In the genomic region with DNA sequence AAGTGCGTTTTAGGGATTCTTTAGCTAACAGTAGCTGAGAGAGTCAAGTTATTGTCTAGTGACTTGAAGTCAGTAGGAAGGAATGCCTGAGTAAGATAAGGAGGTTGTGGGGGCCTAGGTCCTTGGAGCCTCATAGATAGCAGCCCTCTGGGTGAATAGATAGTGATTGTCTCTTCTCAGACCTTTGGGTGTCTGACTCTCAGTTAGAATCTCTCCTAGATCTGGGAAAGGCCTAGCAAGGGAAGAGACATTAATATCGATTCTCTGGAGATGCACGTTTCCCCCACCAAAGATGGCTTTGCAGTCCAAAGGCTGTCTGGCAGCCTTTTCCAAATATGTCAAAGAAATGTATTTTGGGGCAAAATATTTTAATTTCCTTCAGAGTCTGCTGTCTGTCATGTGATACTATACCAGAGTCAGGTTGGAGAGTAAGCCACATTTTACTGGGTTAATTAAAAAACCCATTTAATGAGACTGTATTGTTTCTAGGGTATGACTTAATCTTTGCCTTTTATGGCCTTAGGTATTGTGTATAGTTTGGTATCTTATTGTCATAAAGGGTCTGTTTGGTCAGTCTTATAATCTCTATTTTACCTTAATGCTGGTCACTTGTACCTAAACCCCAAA, we compare ENCODE assay signal across 19 cellular contexts.
A peak's percentile ranks its signal among the peaks of the same experiment; 100 is the strongest.
DNase-seq lines count a peak whose midpoint lies in the region; TF ChIP-seq lines count a peak whose summit lies in the region.
"Had no signal": no experiment of that assay in that cellular context is flagged by ENCODE, and none has a peak within 500 bp of the region (broad histone marks: within the 10 kb centered on the region; RNA-seq: fewer than 3 reads in every experiment).

No MANE protein-coding gene starts in this region.

- no peak overlapping the region for H3K9ac ChIP-seq in mesendoderm (ENCODE audit: low read length)
- H3K9ac ChIP-seq: neural progenitor cell had no signal

- H3K36me3 ChIP-seq in CD8-positive, alpha-beta memory T cell (ENCODE audit: insufficient read depth, low read length), result peaks cover 4% of the 10 kb centered on the region
- H3K36me3 ChIP-seq in mesendoderm (ENCODE audit: control insufficient read depth, insufficient read depth, low read length), result no peaks in the 10 kb centered on the region
- H3K36me3 ChIP-seq: neural progenitor cell, right atrium auricular region had no signal

- no peak overlapping the region for H3K56ac ChIP-seq in mesendoderm (ENCODE audit: low read length)

- H3K23ac ChIP-seq in mesendoderm (ENCODE audit: low read length), result no peak overlapping the region

- H3K4me3 ChIP-seq in CD8-positive, alpha-beta memory T cell (ENCODE audit: low read length), result no peak overlapping the region
- no peak overlapping the region for H3K4me3 ChIP-seq in mesendoderm (ENCODE audit: low read length)
- H3K4me3 ChIP-seq: neural progenitor cell, right atrium auricular region had no signal

- H3K36me3 Mint-ChIP-seq in CD8-positive, alpha-beta memory T cell, result peaks cover 0 to 37% (median 0%) of the 10 kb centered on the region in 3 donors
- H3K36me3 Mint-ChIP-seq in activated CD4-positive, alpha-beta memory T cell treated with anti-CD3 and anti-CD28 coated beads for 36 hours, result peaks cover 13% of the 10 kb centered on the region

- H2BK5ac ChIP-seq in mesendoderm (ENCODE audit: low read length), result no peak overlapping the region

- H3K9me3 ChIP-seq in CD8-positive, alpha-beta memory T cell (ENCODE audit: low read length), result no peaks in the 10 kb centered on the region
- H3K9me3 ChIP-seq: right atrium auricular region had no signal

- peaks cover 65 to 82% (median 79%) of the 10 kb centered on the region in 3 donors for H3K4me1 Mint-ChIP-seq in CD8-positive, alpha-beta memory T cell
- peaks cover 39% of the 10 kb centered on the region for H3K4me1 Mint-ChIP-seq in activated CD4-positive, alpha-beta memory T cell treated with anti-CD3 and anti-CD28 coated beads for 36 hours (ENCODE audit: low read depth)
- H3K4me1 Mint-ChIP-seq: neural progenitor cell had no signal

- peak; percentile 1 for TF ChIP-seq POLR2A in GM15510 (IDR thresholded peaks at IDR 0.05; ENCODE audit: borderline replicate concordance, extremely low read depth, insufficient read length)

- H4K8ac ChIP-seq in mesendoderm (ENCODE audit: low read depth, low read length), result no peak overlapping the region

- H2BK120ac ChIP-seq in mesendoderm (ENCODE audit: low read depth, low read length), result no peak overlapping the region

- no peak for DNase-seq in CD8-positive, alpha-beta memory T cell
- no peak for DNase-seq in activated CD4-positive, alpha-beta memory T cell treated with anti-CD3 and anti-CD28 coated beads for 36 hours
- DNase-seq in mesendoderm, result peak; percentile 89
- no peak for DNase-seq in COLO668 (lab: John Stamatoyannopoulos, UW; ENCODE audit: unreplicated experiment)
- no peak for DNase-seq in GF-D8 (lab: John Stamatoyannopoulos, UW)
- DNase-seq in activated CD4-positive, CD25-positive, alpha-beta regulatory T cell treated with anti-CD3 and anti-CD28 coated beads, Interleukin-2, amount 50 U/mL, for 72 hours, result no peak
- DNase-seq in COLO829 (ENCODE audit: low spot score), result no peak
- DNase-seq: activated effector memory CD4-positive, alpha-beta T cell treated with anti-CD3 and anti-CD28 coated beads, Interleukin-2, amount 50 U/mL, for 16 hours; COR-L47; effector CD4-positive, alpha-beta T cell; HCEC 1CT; KBM-7; NCI-H1417; NCI-H510A; stimulated activated CD4-positive, alpha-beta T cell treated with anti-CD3 and anti-CD28 coated beads, Interleukin-2, amount 100 ng/mL, for 24 hours; stimulated activated CD8-positive, alpha-beta memory T cell treated with anti-CD3 and anti-CD28 coated beads, Interleukin-4, amount 100 ng/mL, for 48 hours had no signal

- H3K4me3 Mint-ChIP-seq in CD8-positive, alpha-beta memory T cell, result peak overlapping the region in 1 of 7 donors; percentile 28
- no peak overlapping the region for H3K4me3 Mint-ChIP-seq in activated CD4-positive, alpha-beta memory T cell treated with anti-CD3 and anti-CD28 coated beads for 36 hours
- H3K4me3 Mint-ChIP-seq: neural progenitor cell had no signal

- H3K4me1 ChIP-seq in CD8-positive, alpha-beta memory T cell (ENCODE audit: insufficient read depth, low read length), result peaks cover 63% of the 10 kb centered on the region
- peaks cover 7% of the 10 kb centered on the region for H3K4me1 ChIP-seq in mesendoderm (ENCODE audit: control insufficient read depth, low read depth, low read length)

- intact Hi-C loops in activated CD4-positive, alpha-beta memory T cell treated with anti-CD3 and anti-CD28 coated beads for 36 hours (cut with micrococcal nuclease), result loop anchor here (10.0 kb wide), 1 partner anchor 1088 kb away; a partner anchor contains a TSS

- H3K4me2 ChIP-seq in mesendoderm (ENCODE audit: low read length), result no peak overlapping the region
- H3K4me2 ChIP-seq: neural progenitor cell had no signal

- H4K5ac ChIP-seq in mesendoderm (ENCODE audit: low read length), result no peak overlapping the region

- no peaks in the 10 kb centered on the region for H3K79me2 ChIP-seq in mesendoderm (ENCODE audit: control insufficient read depth, insufficient read depth, low read length)

- CTCF ChIA-PET in CD8-positive, alpha-beta memory T cell (lab: Charles Lee), result interaction anchor here (1.4 kb wide), 2 partner anchors 24 to 173 kb away, joined by 3 read pairs; no protein-coding TSS in a partner anchor
- CTCF ChIA-PET in activated CD4-positive, alpha-beta memory T cell treated with anti-CD3 and anti-CD28 coated beads for 36 hours (lab: Charles Lee), result interaction anchor here (1.2 kb wide), 1 partner anchor 173 kb away, joined by 3 read pairs; no protein-coding TSS in a partner anchor

- no peaks in the 10 kb centered on the region for H3K27me3 Mint-ChIP-seq in CD8-positive, alpha-beta memory T cell
- no peaks in the 10 kb centered on the region for H3K27me3 Mint-ChIP-seq in activated CD4-positive, alpha-beta memory T cell treated with anti-CD3 and anti-CD28 coated beads for 36 hours

- peaks cover 4% of the 10 kb centered on the region for H3K79me1 ChIP-seq in mesendoderm (ENCODE audit: low read length)

- no peaks in the 10 kb centered on the region for H3K27me3 ChIP-seq in CD8-positive, alpha-beta memory T cell (ENCODE audit: insufficient read depth, low read length, poor library complexity, severe bottlenecking)
- no peaks in the 10 kb centered on the region for H3K27me3 ChIP-seq in mesendoderm (ENCODE audit: insufficient read depth, low read length, poor library complexity)
- H3K27me3 ChIP-seq: neural progenitor cell, right atrium auricular region had no signal

- no peak overlapping the region for H2AK5ac ChIP-seq in mesendoderm (ENCODE audit: low read length)

- no peak overlapping the region for H3K18ac ChIP-seq in mesendoderm (ENCODE audit: low read length)

- no peaks in the 10 kb centered on the region for H3K9me3 Mint-ChIP-seq in CD8-positive, alpha-beta memory T cell
- H3K9me3 Mint-ChIP-seq in activated CD4-positive, alpha-beta memory T cell treated with anti-CD3 and anti-CD28 coated beads for 36 hours, result peaks cover 5% of the 10 kb centered on the region
- H3K9me3 Mint-ChIP-seq: neural progenitor cell had no signal

- H3K4ac ChIP-seq in mesendoderm (ENCODE audit: low read depth, low read length), result no peak overlapping the region

- no peak overlapping the region for H2BK15ac ChIP-seq in mesendoderm (replicated peaks; ENCODE audit: low read depth)

- no CpG with 5 or more reads among the region's 3 CpGs for WGBS in mesendoderm (ENCODE audit: extremely low coverage, insufficient coverage, low lambda C conversion rate)

- peak overlapping the region; percentile 67 to 89 (median 83) for H3K27ac Mint-ChIP-seq in CD8-positive, alpha-beta memory T cell
- peak overlapping the region; percentile 29 for H3K27ac Mint-ChIP-seq in activated CD4-positive, alpha-beta memory T cell treated with anti-CD3 and anti-CD28 coated beads for 36 hours
- H3K27ac Mint-ChIP-seq: neural progenitor cell had no signal

- POLR2A ChIA-PET in CD8-positive, alpha-beta memory T cell (lab: Charles Lee), result no interaction called here
- POLR2A ChIA-PET in activated CD4-positive, alpha-beta memory T cell treated with anti-CD3 and anti-CD28 coated beads for 36 hours (lab: Charles Lee), result no interaction called here

- H3K27ac ChIP-seq in CD8-positive, alpha-beta memory T cell (ENCODE audit: low read depth, low read length), result peak overlapping the region; percentile 28
- peak overlapping the region; percentile 43 for H3K27ac ChIP-seq in mesendoderm (ENCODE audit: low read depth, low read length)
- H3K27ac ChIP-seq: neural progenitor cell, right atrium auricular region had no signal
